In the genomic region with DNA sequence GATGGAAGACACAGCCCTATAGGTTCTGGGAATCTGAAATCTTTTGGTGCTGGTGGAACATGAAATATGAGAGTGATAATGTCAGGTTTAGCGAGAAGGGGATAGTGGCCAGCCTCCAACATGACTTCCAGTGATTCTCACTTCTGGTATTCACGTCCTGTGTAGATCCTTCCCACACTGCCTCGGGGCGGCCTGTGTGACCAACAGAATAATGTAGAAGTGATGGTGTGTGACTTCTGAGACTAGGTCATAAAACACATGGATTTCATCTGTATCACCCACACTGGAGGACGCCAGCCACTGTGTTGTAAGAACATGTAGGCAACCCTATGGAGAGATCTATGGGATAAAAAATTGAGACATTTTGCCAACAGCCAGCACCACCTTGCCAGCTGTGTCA, we compare ENCODE assay signal across 15 cellular contexts. TPM values are rescaled to one million over a fixed set of nuclear protein-coding genes. Genes with fewer than 3 reads are reported as not detected.
DNase-seq lines count a peak whose midpoint lies in the region; ATAC-seq and TF ChIP-seq lines count a peak whose summit lies in the region.
"Had no signal": no experiment of that assay in that cellular context is flagged by ENCODE, and none has a peak within 500 bp of the region (broad histone marks: within the 10 kb centered on the region; RNA-seq: fewer than 3 reads in every experiment).

No MANE protein-coding gene starts in this region.

- TF ChIP-seq CTCF in AG10803 (conservative IDR thresholded peaks at IDR 0.05; ENCODE audit: low read length) (no peak), Calu3 (IDR thresholded peaks at IDR 0.05; ENCODE audit: unreplicated experiment) (no peak)

- ATAC-seq in left lobe of liver = no peak
- ATAC-seq: A549 had no signal

- H3K27me3 Mint-ChIP-seq in Calu3 (ENCODE audit: unreplicated experiment) = no peaks in the 10 kb centered on the region

- peaks cover 2% of the 10 kb centered on the region for H3K36me3 Mint-ChIP-seq in Calu3 (ENCODE audit: insufficient read depth, unreplicated experiment)
- H3K36me3 Mint-ChIP-seq: CD4-positive, CD25-positive, alpha-beta regulatory T cell had no signal

- CTCF ChIA-PET in Calu3 (lab: Charles Lee) = no interaction called here

- no peak overlapping the region for H3K4me3 Mint-ChIP-seq in Calu3 (ENCODE audit: low read depth, unreplicated experiment)
- H3K4me3 Mint-ChIP-seq: CD4-positive, CD25-positive, alpha-beta regulatory T cell had no signal

- no peak overlapping the region for H3K4me3 ChIP-seq in AG10803 (ENCODE audit: low read length)
- H3K4me3 ChIP-seq: A549 had no signal

- BruUV-seq in Calu3 (replicated peaks; lab: Mats Ljungman, UMichigan) = no TSS peak

- DNase-seq in AG10803 (ENCODE audit: low read depth) (peak; percentile 42), GM04504 (ENCODE audit: low read depth) (peak; percentile 54), RPMI7951 (ENCODE audit: low read depth) (peak; percentile 85), islet precursor cell (peak; percentile 63), Calu3 (no peak), left lobe of liver (ENCODE audit: low spot score) (no peak), mucosa of gallbladder (ENCODE audit: low spot score) (no peak)
- DNase-seq: AML-193; Caco-2; CD4-positive, CD25-positive, alpha-beta regulatory T cell; DMS53; NCI-H1436 treated with DMSO at 0.1 percent for 48 hours; NCI-H2029 treated with DMSO at 0.1 percent for 48 hours; NCI-H748 treated with DMSO at 0.1 percent for 48 hours had no signal

- intact Hi-C loops in Calu3 (cut with micrococcal nuclease; ENCODE audit: unreplicated experiment) = no loop called here

- no peaks in the 10 kb centered on the region for H3K9me3 Mint-ChIP-seq in Calu3 (ENCODE audit: low read depth, unreplicated experiment)

- peaks cover 34% of the 10 kb centered on the region for H3K4me1 Mint-ChIP-seq in Calu3 (ENCODE audit: low read depth, unreplicated experiment)

- no peak overlapping the region for H3K27ac Mint-ChIP-seq in Calu3 (ENCODE audit: unreplicated experiment)
- H3K27ac Mint-ChIP-seq: CD4-positive, CD25-positive, alpha-beta regulatory T cell had no signal

RNA-seq across cellular contexts. Expression of gene NUDT16, which starts 25.6 kb away (rescaled TPM):
- 10.1 and 14.2 TPM in 2 replicates for total RNA-seq in RPMI7951 (2014; rRNA removed; shearing (Covaris generic))
- 42.0 and 43.3 TPM in 2 replicates for total RNA-seq in Calu3 (2022)
- 32.9 TPM for total RNA-seq in left lobe of liver
- total RNA-seq in mucosa of gallbladder = 31.7 TPM

Comparison
In these comparisons a context has a peak if more than half of its experiments do, and no peak if none do; other contexts are left out.
1. DNase-seq: peak in AG10803 (single experiment), GM04504 (single experiment), RPMI7951 (single experiment) and islet precursor cell (single experiment); none in Calu3 (single experiment), left lobe of liver (single experiment) and mucosa of gallbladder (single experiment).